ENCODE assay signal across 8 cellular contexts in the genomic region with DNA sequence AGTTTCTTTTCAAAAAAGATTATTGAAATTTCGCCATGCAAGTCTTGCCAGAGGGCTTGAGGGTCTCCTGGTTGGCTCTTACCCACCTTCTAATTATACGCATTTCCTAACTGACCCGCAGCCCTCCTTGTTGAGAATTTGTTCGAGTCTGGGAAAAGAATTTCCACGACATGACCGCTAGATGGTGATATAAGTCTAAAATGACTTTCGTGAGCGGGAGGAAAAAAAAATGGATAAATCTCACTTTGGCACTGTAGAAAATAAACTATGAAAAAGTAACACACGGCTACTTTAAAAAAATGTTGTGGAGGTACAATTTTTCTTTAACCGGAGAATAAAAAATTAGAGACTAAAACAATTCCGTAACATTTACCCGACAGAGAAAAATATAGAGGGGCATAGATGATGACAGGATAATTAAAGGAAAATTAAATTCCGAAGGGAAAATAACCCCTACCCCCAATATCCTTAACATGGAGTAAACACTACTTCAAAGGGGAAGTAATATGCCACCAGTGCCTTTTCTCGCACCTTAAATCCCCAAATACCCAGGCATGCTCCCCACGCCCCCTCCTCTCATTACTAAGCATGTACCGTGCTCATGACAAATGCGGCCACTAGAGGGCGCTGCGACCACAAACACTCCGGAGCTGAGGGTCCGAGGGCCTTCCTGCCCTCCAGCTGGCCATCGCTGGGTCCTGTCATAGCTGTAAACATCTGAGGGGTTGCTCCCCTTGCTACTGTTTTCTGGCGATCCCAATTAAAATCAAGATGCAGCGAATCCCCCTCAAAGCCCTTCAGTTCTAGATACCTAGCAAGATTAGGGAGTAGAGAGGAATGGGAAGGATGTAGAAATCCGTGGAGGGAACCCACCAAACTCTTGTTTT.
A peak's percentile ranks its signal among the peaks of the same experiment; 100 is the strongest.
DNase-seq lines count a peak whose midpoint lies in the region; ATAC-seq, FAIRE-seq and TF ChIP-seq lines count a peak whose summit lies in the region.

No MANE protein-coding gene starts in this region.

- no peak overlapping the region for H3K9ac ChIP-seq in H1 (replicated peaks in 1 of 4; ENCODE audit: extremely low read depth in 1 of 4, low read depth in 3 of 4, low read length in 3 of 4)

- H2AFZ ChIP-seq in H1 (ENCODE audit: low read length): no peak overlapping the region

- H3K27ac Mint-ChIP-seq in activated T-helper 17 cell treated with anti-CD3 and anti-CD28 coated beads, Interleukin-2, amount 50 U/mL, for 72 hours: no peak overlapping the region

- H2BK120ac ChIP-seq in H1 (replicated peaks; ENCODE audit: low read depth, low read length): no peak overlapping the region

- no peak overlapping the region for H3K4ac ChIP-seq in H1 (replicated peaks; ENCODE audit: insufficient read length, low read depth, low read length)

- no peak overlapping the region for H3K56ac ChIP-seq in H1 (replicated peaks; ENCODE audit: insufficient read length, low read depth, low read length)

- CTCF ChIA-PET in H1 (lab: Charles Lee; ENCODE audit: partially characterized antibody): interaction anchor here (0.6 to 15.2 kb wide), 62 partner anchors 9 to 1420 kb away, joined by 3 to 279 read pairs (median 4); a partner anchor contains a TSS

- no peaks in the 10 kb centered on the region for H3K36me3 ChIP-seq in H1 (ENCODE audit: control insufficient read depth in 2 of 4, insufficient read depth in 4 of 4, low read length in 3 of 4)

- H3K4me1 ChIP-seq in H1 (replicated peaks in 1 of 4; ENCODE audit: control insufficient read depth in 3 of 4, insufficient read depth in 4 of 4, low read length in 3 of 4): no peaks in the 10 kb centered on the region

- no peak overlapping the region for H3K4me3 Mint-ChIP-seq in activated T-helper 17 cell treated with anti-CD3 and anti-CD28 coated beads, Interleukin-2, amount 50 U/mL, for 72 hours

- peak overlapping the region in 1 of 2 experiments; percentile 74; a peak in 2 of 4 replicates for H3K4me2 ChIP-seq in H1 (ENCODE audit: insufficient read depth in 1 of 2, low read depth in 2 of 2, low read length in 2 of 2)

- no peak overlapping the region for H2BK12ac ChIP-seq in H1 (ENCODE audit: low read depth, low read length)

- H2BK15ac ChIP-seq in H1 (ENCODE audit: low read length): no peak overlapping the region

- H3K36me3 Mint-ChIP-seq in activated T-helper 17 cell treated with anti-CD3 and anti-CD28 coated beads, Interleukin-2, amount 50 U/mL, for 72 hours (ENCODE audit: low read depth): no peaks in the 10 kb centered on the region

- H3K23ac ChIP-seq in H1 (ENCODE audit: insufficient read length): no peak overlapping the region

- peak; percentile 72 for FAIRE-seq in H1 (lab: Jason Lieb, UNC)

- no peaks in the 10 kb centered on the region for H3K23me2 ChIP-seq in H1 (ENCODE audit: low read depth, low read length)

- H3K4me3 ChIP-seq in H1 (ENCODE audit: extremely low read depth in 1 of 4, insufficient read depth in 2 of 4, low read depth in 3 of 4, low read length in 4 of 4): peak overlapping the region in 3 of 4 experiments; percentile 10 to 59 (median 22); a peak in 5 of 8 replicates

- no peak overlapping the region for H4K91ac ChIP-seq in H1 (replicated peaks; ENCODE audit: insufficient read length, low read length)

- TF ChIP-seq CTCF in H1 (IDR thresholded peaks at IDR 0.05; ENCODE audit: control extremely low read depth in 1 of 3, insufficient read depth in 1 of 3, low read depth in 1 of 3, low read length in 3 of 3): peak; percentile 84 to 89 (median 87)

- peaks cover 4% of the 10 kb centered on the region for H3K27me3 Mint-ChIP-seq in activated T-helper 17 cell treated with anti-CD3 and anti-CD28 coated beads, Interleukin-2, amount 50 U/mL, for 72 hours

- POLR2A ChIA-PET in H1 (lab: Charles Lee; ENCODE audit: partially characterized antibody): no interaction called here

- no peaks in the 10 kb centered on the region for H3K9me3 ChIP-seq in H1 (ENCODE audit: insufficient read depth in 2 of 2, low read depth in 1 of 2, low read length in 1 of 2)

- H3K18ac ChIP-seq in H1 (ENCODE audit: extremely low read depth, low read length): no peak overlapping the region

- DNase-seq in GF-D8 (lab: John Stamatoyannopoulos, UW) (peak; percentile 4), HCEC 1CT (peak; percentile 58), NCI-H1694 (lab: John Stamatoyannopoulos, UW) (peak; percentile 69), T1000 (lab: John Stamatoyannopoulos, UW) (peak; percentile 13), H1 (ENCODE audit: low read depth in 1 of 2, low spot score in 2 of 2) (peak; percentile 70 to 94), lung microvascular endothelial cell (ENCODE audit: low read depth in 2 of 2) (peak; percentile 67), substantia nigra (lab: John Stamatoyannopoulos, UW) (peak in 47 of 49 donors; percentile 4 to 80 (median 35))

- H3K4me1 Mint-ChIP-seq in activated T-helper 17 cell treated with anti-CD3 and anti-CD28 coated beads, Interleukin-2, amount 50 U/mL, for 72 hours: peaks cover 5% of the 10 kb centered on the region

- H2BK20ac ChIP-seq in H1 (ENCODE audit: low read length): no peak overlapping the region

- no peak overlapping the region for H2AK5ac ChIP-seq in H1 (ENCODE audit: low read depth, low read length)

- no peaks in the 10 kb centered on the region for H3K9me3 Mint-ChIP-seq in activated T-helper 17 cell treated with anti-CD3 and anti-CD28 coated beads, Interleukin-2, amount 50 U/mL, for 72 hours

- H3K27me3 ChIP-seq in H1 (replicated peaks in 1 of 4; ENCODE audit: control insufficient read depth in 3 of 4, extremely low read depth in 1 of 4, insufficient read depth in 3 of 4, low read length in 3 of 4): no peaks in the 10 kb centered on the region; a peak in 1 of 7 replicates

- H3K27ac ChIP-seq in H1 (ENCODE audit: low read depth, low read length) (no peak overlapping the region), substantia nigra (ENCODE audit: low read depth, low read length, poor library complexity, severe bottlenecking) (no peak overlapping the region)

- no peak overlapping the region for H3K14ac ChIP-seq in H1 (ENCODE audit: insufficient read length)

- no peaks in the 10 kb centered on the region for H3K79me2 ChIP-seq in H1 (ENCODE audit: control insufficient read depth in 1 of 2, insufficient read depth in 2 of 2, low read length in 2 of 2)

- ATAC-seq in activated T-helper 17 cell treated with anti-CD3 and anti-CD28 coated beads, Interleukin-2, amount 50 U/mL, for 72 hours (replicated peaks): no peak

- no peak overlapping the region for H4K5ac ChIP-seq in H1 (ENCODE audit: insufficient read length, low read depth, low read length)

- no peak for TF ChIP-seq POLR2A in H1 (IDR thresholded peaks at IDR 0.05; ENCODE audit: control extremely low read depth in 1 of 2, low read depth in 2 of 2, low read length in 2 of 2)

- H4K20me1 ChIP-seq in H1 (replicated peaks in 1 of 2; ENCODE audit: control insufficient read depth in 1 of 2, insufficient read depth in 2 of 2, low read length in 2 of 2): no peaks in the 10 kb centered on the region

- WGBS in H1 (ENCODE audit: extremely low coverage in 1 of 2, insufficient coverage in 1 of 2, insufficient read length in 1 of 2, insufficient replicate concordance in 2 of 2, low coverage in 1 of 2, low lambda C conversion rate in 2 of 2, missing lambda C conversion rate in 1 of 2), 2 experiments: 11% methylated on average over 25 of the region's 25 CpGs; no CpG with 5 or more reads in 1 of the 2 experiments

- TF ChIP-seq RAD21 in H1 (IDR thresholded peaks at IDR 0.05 in 1 of 2, conservative IDR thresholded peaks at IDR 0.05 in 1 of 2; ENCODE audit: low read depth in 2 of 2, low read length in 2 of 2): peak; percentile 89 to 92

- no peak overlapping the region for H4K8ac ChIP-seq in H1 (ENCODE audit: extremely low read depth, insufficient read depth, low read length)

- no peak overlapping the region for H2BK5ac ChIP-seq in H1 (ENCODE audit: low read depth, low read length)

- no peak for TF ChIP-seq EP300 in H1 (IDR thresholded peaks at IDR 0.05; ENCODE audit: borderline replicate concordance in 1 of 2, low read depth in 2 of 2, low read length in 2 of 2)

- no peaks in the 10 kb centered on the region for H3K79me1 ChIP-seq in H1 (ENCODE audit: low read depth, low read length)

TF ChIP-seq in H1, 55 proteins besides CTCF, POLR2A, EP300 and RAD21 (continues in another document):
- TF ChIP-seq BACH1 (IDR thresholded peaks at IDR 0.05; ENCODE audit: low read length): peak; percentile 58
- no peak for TF ChIP-seq SP2 (IDR thresholded peaks at IDR 0.05; ENCODE audit: low read length)
- TF ChIP-seq CEBPB (IDR thresholded peaks at IDR 0.05; ENCODE audit: low read depth, low read length): no peak
- peak; percentile 63; the same call in 1 of the 2 replicates for TF ChIP-seq CREB1 (IDR thresholded peaks at IDR 0.05)
- TF ChIP-seq TAF7 (optimal IDR thresholded peaks at IDR 0.05; ENCODE audit: borderline replicate concordance, low read depth, low read length): no peak
- TF ChIP-seq SIN3A (conservative IDR thresholded peaks at IDR 0.05 in 1 of 2, IDR thresholded peaks at IDR 0.05 in 1 of 2; ENCODE audit: low read depth in 1 of 2, low read length in 2 of 2): peak in 1 of 2 experiments; percentile 72; a peak in 1 of 4 replicates

Comparison
In these comparisons a context has a peak if more than half of its experiments do, and no peak if none do; other contexts are left out.
1. DNase-seq: peak in every context shown above with its lines; median percentile 82 in H1; 69 in NCI-H1694; 67 in lung microvascular endothelial cell; 58 in HCEC 1CT; 35 in substantia nigra; 13 in T1000; 4 in GF-D8.